ENCODE assay signal across 11 cellular contexts in the genomic region with DNA sequence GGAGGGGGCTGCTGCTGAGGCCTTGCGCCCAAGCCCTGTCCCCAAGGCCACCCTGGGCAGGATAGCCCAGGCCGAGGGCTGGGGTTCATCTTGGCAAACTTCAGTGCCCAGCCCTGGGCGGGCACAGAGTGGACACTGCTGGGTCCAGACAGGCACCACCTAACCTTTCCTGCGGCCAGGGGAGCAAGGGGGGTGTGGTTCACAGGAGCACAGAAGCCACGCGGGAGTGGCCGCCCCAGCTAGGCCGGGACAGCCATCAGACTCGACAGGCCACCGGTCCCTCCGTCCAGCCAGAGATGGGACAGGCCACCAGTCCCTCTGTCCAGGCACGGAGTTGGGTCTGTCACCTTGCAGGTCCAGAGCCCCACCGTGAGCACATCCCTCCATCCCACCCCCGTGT. TPM values are rescaled to one million over a fixed set of nuclear protein-coding genes. Genes with fewer than 3 reads are reported as not detected.
"Had no signal": no experiment of that assay in that cellular context is flagged by ENCODE, and none has a peak within 500 bp of the region (broad histone marks: within the 10 kb centered on the region; RNA-seq: fewer than 3 reads in every experiment).

No MANE protein-coding gene starts in this region.

- H3K4me1 ChIP-seq: breast epithelium, heart right ventricle, uterus had no signal

- H3K27me3 Mint-ChIP-seq: activated naive CD4-positive, alpha-beta T cell treated with anti-CD3 and anti-CD28 coated beads, Interleukin-2, amount 10 ng/mL, durations not matched to agents 7 days and 5 days had no signal

- H3K9me3 Mint-ChIP-seq: immature natural killer cell, natural killer cell had no signal

- H3K9me3 ChIP-seq: breast epithelium, uterus had no signal

- H3K4me3 Mint-ChIP-seq: activated naive CD4-positive, alpha-beta T cell treated with anti-CD3 and anti-CD28 coated beads, Interleukin-2, amount 10 ng/mL, durations not matched to agents 7 days and 5 days; activated T-cell treated with anti-CD3 and anti-CD28 coated beads, Interleukin-2, amount 50 U/mL, for 4 hours; immature natural killer cell; natural killer cell had no signal

- H3K27me3 ChIP-seq: breast epithelium, tibial nerve, uterus had no signal

- H3K36me3 Mint-ChIP-seq: activated naive CD4-positive, alpha-beta T cell treated with anti-CD3 and anti-CD28 coated beads, Interleukin-2, amount 10 ng/mL, durations not matched to agents 7 days and 5 days; immature natural killer cell; natural killer cell had no signal

- H3K4me3 ChIP-seq: breast epithelium, coronary artery, heart right ventricle, tibial nerve, uterus had no signal

- H3K27ac Mint-ChIP-seq: activated naive CD4-positive, alpha-beta T cell treated with anti-CD3 and anti-CD28 coated beads, Interleukin-2, amount 10 ng/mL, durations not matched to agents 7 days and 5 days; immature natural killer cell; natural killer cell had no signal

- H3K4me1 Mint-ChIP-seq: activated naive CD4-positive, alpha-beta T cell treated with anti-CD3 and anti-CD28 coated beads, Interleukin-2, amount 10 ng/mL, durations not matched to agents 7 days and 5 days; immature natural killer cell; natural killer cell had no signal

- FAIRE-seq: astrocyte had no signal

- H3K27ac ChIP-seq: coronary artery, heart right ventricle, uterus had no signal

- H3K36me3 ChIP-seq: breast epithelium, heart right ventricle, uterus had no signal

- DNase-seq: kidney glomerular epithelial cell, natural killer cell, uterus had no signal

RNA-seq across cellular contexts. Expression of gene ARHGEF16, which starts 28.9 kb away (rescaled TPM):
- total RNA-seq: natural killer cell had no signal
- polyA plus RNA-seq: immature natural killer cell had no signal
